ENCODE assay signal across 15 cellular contexts in genomic region chr6:56638760-56639159, GRCh38. TPM values are rescaled to one million over a fixed set of nuclear protein-coding genes. Genes with fewer than 3 reads are reported as not detected.
DNase-seq lines count a peak whose midpoint lies in the region; ATAC-seq, FAIRE-seq and TF ChIP-seq lines count a peak whose summit lies in the region.
"Had no signal": no experiment of that assay in that cellular context is flagged by ENCODE, and none has a peak within 500 bp of the region (broad histone marks: within the 10 kb centered on the region; RNA-seq: fewer than 3 reads in every experiment).

No MANE protein-coding gene starts in this region.

- intact Hi-C loops in pancreas (cut with DNase I): loop anchor here in 2 of 3 donors (10.0 kb wide), 2 partner anchors 116 to 126 kb away; no protein-coding TSS in a partner anchor

- no peaks in the 10 kb centered on the region for H3K36me3 ChIP-seq in pancreas
- H3K36me3 ChIP-seq in trophoblast cell (ENCODE audit: control insufficient read depth in 1 of 2, insufficient read depth in 2 of 2, low read length in 2 of 2): peaks cover 6% of the 10 kb centered on the region in 2 experiments

- no peak overlapping the region for H4K12ac ChIP-seq in trophoblast cell (ENCODE audit: low read depth, low read length)

- H4K91ac ChIP-seq in trophoblast cell (ENCODE audit: low read depth, low read length): no peak overlapping the region

- H2AFZ ChIP-seq in trophoblast cell (ENCODE audit: insufficient read depth, low read length, poor library complexity): no peak overlapping the region

- no peak overlapping the region for H3K9ac ChIP-seq in trophoblast cell (ENCODE audit: low read length)
- H3K9ac ChIP-seq: BLaER1 treated with 17β-estradiol and CSF1 and Interleukin-3, amounts not matched to agents 10 nM and 100 nM had no signal

- no peak overlapping the region for H2BK120ac ChIP-seq in trophoblast cell (ENCODE audit: insufficient read depth, low read length, poor library complexity)

- H3K4ac ChIP-seq in trophoblast cell (ENCODE audit: low read depth, low read length): no peak overlapping the region

- no peak overlapping the region for H3K4me2 ChIP-seq in trophoblast cell (ENCODE audit: low read length)
- H3K4me2 ChIP-seq: BLaER1 treated with 17β-estradiol and CSF1 and Interleukin-3, amounts not matched to agents 10 nM and 100 nM had no signal

- no peak overlapping the region for H2BK5ac ChIP-seq in trophoblast cell (ENCODE audit: low read depth, low read length, poor library complexity)

- peak overlapping the region; percentile 66 for H3K4me3 ChIP-seq in epithelial cell of esophagus (ENCODE audit: low read length)
- peak overlapping the region in 4 of 7 experiments; percentile 2 to 46 (median 34) for H3K4me3 ChIP-seq in skin epidermis
- H3K4me3 ChIP-seq in pancreas: no peak overlapping the region
- H3K4me3 ChIP-seq in trophoblast cell (ENCODE audit: low read depth, low read length): no peak overlapping the region
- H3K4me3 ChIP-seq: BLaER1 treated with 17β-estradiol and CSF1 and Interleukin-3, amounts not matched to agents 10 nM and 100 nM; Peyer's patch had no signal

- no peak overlapping the region for H4K8ac ChIP-seq in trophoblast cell (ENCODE audit: low read depth, low read length)

- no peaks in the 10 kb centered on the region for H3K27me3 ChIP-seq in pancreas
- no peaks in the 10 kb centered on the region for H3K27me3 ChIP-seq in trophoblast cell (ENCODE audit: insufficient read depth, low read length)
- H3K27me3 ChIP-seq: BLaER1 treated with 17β-estradiol and CSF1 and Interleukin-3, amounts not matched to agents 10 nM and 100 nM; Peyer's patch had no signal

- H2BK12ac ChIP-seq in trophoblast cell (ENCODE audit: low read length): no peak overlapping the region

- H3K4me1 ChIP-seq in pancreas (no peaks in the 10 kb centered on the region), trophoblast cell (ENCODE audit: control insufficient read depth in 1 of 2, insufficient read depth in 2 of 2, low read length in 2 of 2) (no peaks in the 10 kb centered on the region)
- H3K4me1 ChIP-seq: BLaER1 treated with 17β-estradiol and CSF1 and Interleukin-3, amounts not matched to agents 10 nM and 100 nM; Peyer's patch had no signal

- no peak for ATAC-seq in pancreas

- H3K79me1 ChIP-seq in trophoblast cell (ENCODE audit: low read length): no peaks in the 10 kb centered on the region

- peak; percentile 11 for DNase-seq in DMS53 (lab: John Stamatoyannopoulos, UW)
- no peak for DNase-seq in DMS53 treated with DMSO at 0.1 percent for 48 hours (lab: John Stamatoyannopoulos, UW; ENCODE audit: unreplicated experiment)
- DNase-seq in NCI-H69 (lab: John Stamatoyannopoulos, UW): peak; percentile 5
- no peak for DNase-seq in epithelial cell of esophagus (ENCODE audit: low read depth)
- no peak for DNase-seq in pancreas
- no peak for DNase-seq in trophoblast cell
- DNase-seq in NCI-H82 (lab: John Stamatoyannopoulos, UW): no peak
- DNase-seq: NCI-H1048, NCI-H146, NCI-H2107, Peyer's patch, SIG-M5 had no signal

- H3K27ac ChIP-seq in skin epidermis: peak overlapping the region in 5 of 21 experiments; percentile 5 to 56 (median 14)
- H3K27ac ChIP-seq in pancreas: no peak overlapping the region
- H3K27ac ChIP-seq in trophoblast cell (ENCODE audit: low read depth, low read length): no peak overlapping the region
- H3K27ac ChIP-seq: 22Rv1; BLaER1 treated with 17β-estradiol and CSF1 and Interleukin-3, amounts not matched to agents 10 nM and 100 nM; Peyer's patch had no signal

- no peak overlapping the region for H3K14ac ChIP-seq in trophoblast cell (ENCODE audit: low read length)

- H3K23ac ChIP-seq in trophoblast cell (ENCODE audit: low read length): no peak overlapping the region

- H3K79me2 ChIP-seq in trophoblast cell (ENCODE audit: control insufficient read depth, insufficient read depth, low read length, poor library complexity): no peaks in the 10 kb centered on the region

- no peak for FAIRE-seq in pancreas (lab: Jason Lieb, UNC)

- H3K9me3 ChIP-seq in pancreas: no peaks in the 10 kb centered on the region
- no peaks in the 10 kb centered on the region for H3K9me3 ChIP-seq in trophoblast cell (ENCODE audit: insufficient read depth, low read depth, low read length)
- H3K9me3 ChIP-seq: BLaER1 treated with 17β-estradiol and CSF1 and Interleukin-3, amounts not matched to agents 10 nM and 100 nM; Peyer's patch had no signal

- no peak overlapping the region for H3K18ac ChIP-seq in trophoblast cell (ENCODE audit: low read length)

- H2AK5ac ChIP-seq in trophoblast cell (ENCODE audit: low read length): no peak overlapping the region

- TF ChIP-seq CTCF in epithelial cell of esophagus (IDR thresholded peaks at IDR 0.05; ENCODE audit: insufficient read depth, low read depth, low read length, missing control alignments) (no peak), pancreas (IDR thresholded peaks at IDR 0.05) (no peak)

RNA-seq across cellular contexts. Expression of gene DST, which starts 3.9 kb away (rescaled TPM):
- total RNA-seq in pancreas: 100 to 1,000 TPM in 2 of 6 donors, 10 to 100 TPM in 4; 54.9 to 149 (median 75.7) TPM
- 10 to 100 TPM; 42.4 to 75.5 TPM for polyA plus RNA-seq in pancreas
- 48.5 and 51.5 TPM in 2 replicates for polyA plus RNA-seq in trophoblast cell (2013)

Comparison
In these comparisons a context has a peak if more than half of its experiments do, and no peak if none do; other contexts are left out.
1. DNase-seq: peak in DMS53 (single experiment) and NCI-H69 (single experiment); none in DMS53 treated with DMSO at 0.1 percent for 48 hours (single experiment), epithelial cell of esophagus (single experiment), pancreas (0 of 6), trophoblast cell (0 of 2) and NCI-H82 (single experiment).
2. H3K4me3 ChIP-seq: peak in epithelial cell of esophagus (single experiment) and skin epidermis (4 of 7); none in pancreas (0 of 4) and trophoblast cell (single experiment).